Comparison of ENCODE assay signal across 8 cellular contexts in genomic region chr9:94165592-94166236, GRCh38.
DNase-seq lines count a peak whose midpoint lies in the region; ATAC-seq and TF ChIP-seq lines count a peak whose summit lies in the region.

No MANE protein-coding gene starts in this region.

- ATAC-seq in GM21528 (IDR thresholded peaks at IDR 0.05; ENCODE audit: low FRiP score, unreplicated experiment) = peak; percentile 90

- H3K4me3 ChIP-seq in OCI-LY3 (ENCODE audit: low read length) = peak overlapping the region; percentile 85

- H3K9ac ChIP-seq in OCI-LY3 (ENCODE audit: low read length) = peak overlapping the region; percentile 99

- peaks cover 10% of the 10 kb centered on the region for H3K36me3 ChIP-seq in OCI-LY3 (replicated peaks; ENCODE audit: low read depth, low read length)

- H3K27ac ChIP-seq in OCI-LY3 (ENCODE audit: low read length) = peak overlapping the region; percentile 93

- in situ Hi-C loops in Caki2 (cut with HindIII; ENCODE audit: low pct_unique_long_range_greater_than_20kb, low sequenced_read_pairs) = no loop called here

- H3K9me3 ChIP-seq in OCI-LY3 (ENCODE audit: insufficient read depth, low read length) = no peaks in the 10 kb centered on the region

- H3K4me1 ChIP-seq in OCI-LY3 (ENCODE audit: low read length) = peaks cover 32% of the 10 kb centered on the region

- TF ChIP-seq CTCF in OCI-LY3 (IDR thresholded peaks at IDR 0.05; ENCODE audit: low read depth, low read length) = no peak

- H2AFZ ChIP-seq in OCI-LY3 (ENCODE audit: low read depth, low read length) = peak overlapping the region; percentile 84

- H3K4me2 ChIP-seq in OCI-LY3 (ENCODE audit: low read length) = peak overlapping the region; percentile 96

- no peaks in the 10 kb centered on the region for H3K27me3 ChIP-seq in OCI-LY3 (ENCODE audit: low read depth, low read length)

- DNase-seq in Caki2 (ENCODE audit: low read depth) = peak; percentile 100
- DNase-seq in HuH-7.5 (ENCODE audit: low spot score) = peak; percentile 96
- DNase-seq in activated T-cell treated with anti-CD3 and anti-CD28 coated beads for 24 hours (ENCODE audit: low read depth) = peak; percentile 96
- peak; percentile 93 for DNase-seq in epidermal melanocyte (ENCODE audit: insufficient read length, low spot score)
- DNase-seq in middle frontal gyrus (ENCODE audit: extremely low spot score, low spot score) = peak; percentile 95
- DNase-seq in stimulated activated CD8-positive, alpha-beta memory T cell treated with anti-CD3 and anti-CD28 coated beads, Interleukin-2, amount 100 ng/mL, for 1 hour (ENCODE audit: low read depth in 2 of 2) = peak; percentile 90 to 95

- peaks cover 44% of the 10 kb centered on the region for H3K79me2 ChIP-seq in OCI-LY3 (ENCODE audit: low read length)

- peaks cover 38% of the 10 kb centered on the region for H4K20me1 ChIP-seq in OCI-LY3 (ENCODE audit: insufficient read depth, low read length)

Comparison
In these comparisons a context has a peak if more than half of its experiments do, and no peak if none do; other contexts are left out.
1. Peak in every context shown above with its lines: DNase-seq, ATAC-seq, H3K4me3 ChIP-seq and H3K27ac ChIP-seq.